In genomic region chr12:55729592-55730446, GRCh38 we compare ENCODE assay signal across 8 cellular contexts. TPM values are rescaled to one million over a fixed set of nuclear protein-coding genes. Genes with fewer than 3 reads are reported as not detected.
A peak's percentile ranks its signal among the peaks of the same experiment; 100 is the strongest.
DNase-seq lines count a peak whose midpoint lies in the region; ATAC-seq and TF ChIP-seq lines count a peak whose summit lies in the region.

No MANE protein-coding gene starts in this region.

- TF ChIP-seq CTCF in DND-41 (IDR thresholded peaks at IDR 0.05; ENCODE audit: borderline replicate concordance, extremely low read depth, low read length, poor library complexity, severe bottlenecking) (peak; percentile 38), fibroblast of pulmonary artery (IDR thresholded peaks at IDR 0.05; ENCODE audit: low read length, missing control alignments) (no peak), testis (IDR thresholded peaks at IDR 0.05) (no peak)

- H3K4me3 ChIP-seq in DND-41 (ENCODE audit: low read depth in 1 of 2, low read length in 2 of 2) (peak overlapping the region; percentile 34 to 69; a peak in 3 of 4 replicates), fibroblast of pulmonary artery (replicated peaks; ENCODE audit: low read depth, low read length) (peak overlapping the region; percentile 93), testis (peak overlapping the region; percentile 90 to 95)

- H3K9me3 Mint-ChIP-seq in naive thymus-derived CD8-positive, alpha-beta T cell, result no peaks in the 10 kb centered on the region

- POLR2A ChIA-PET in naive thymus-derived CD8-positive, alpha-beta T cell (lab: Charles Lee), result interaction anchor here (0.5 to 2.7 kb wide), 18 partner anchors 8 to 387 kb away, joined by 3 to 32 read pairs (median 4); partner anchors contain the start of genes BLOC1S1, DGKA, DNAJC14 and GDF11

- no peaks in the 10 kb centered on the region for H3K27me3 Mint-ChIP-seq in naive thymus-derived CD8-positive, alpha-beta T cell

- H3K9me3 ChIP-seq in DND-41 (ENCODE audit: insufficient read depth, low read length, severe bottlenecking) (no peaks in the 10 kb centered on the region), testis (no peaks in the 10 kb centered on the region)

- peak; percentile 78 for DNase-seq in DND-41
- DNase-seq in HuH-7 (ENCODE audit: low spot score), result peak; percentile 96
- DNase-seq in OCI-M1 (lab: John Stamatoyannopoulos, UW), result peak; percentile 93
- DNase-seq in activated effector memory CD4-positive, alpha-beta T cell treated with Interleukin-2 at 50 U/mL for 16 hours, result peak; percentile 39
- peak; percentile 96 for DNase-seq in fibroblast of pulmonary artery (ENCODE audit: low read depth)
- DNase-seq in naive thymus-derived CD8-positive, alpha-beta T cell, result peak in 7 of 10 donors; percentile 33 to 71 (median 44)
- peak; percentile 97 for DNase-seq in testis

- peaks cover 27% of the 10 kb centered on the region for H3K36me3 ChIP-seq in DND-41 (ENCODE audit: insufficient read depth, low read length)
- no peaks in the 10 kb centered on the region for H3K36me3 ChIP-seq in testis (ENCODE audit: low read depth, missing control alignments)

- WGBS in testis, 2 donors, result 0 to 1% methylated on average over 18 to 25 of the region's 25 CpGs

- peak overlapping the region; percentile 68 for H3K9ac ChIP-seq in DND-41 (ENCODE audit: low read depth, low read length)

- peaks cover 0 to 9% (median 0%) of the 10 kb centered on the region in 3 donors for H3K36me3 Mint-ChIP-seq in naive thymus-derived CD8-positive, alpha-beta T cell

- H3K79me2 ChIP-seq in DND-41 (ENCODE audit: insufficient read depth, low read length), result peaks cover 11% of the 10 kb centered on the region

- intact Hi-C loops in testis (cut with DNase I; ENCODE audit: low total_unique reads), result loop anchor here (10.0 kb wide), 1 partner anchor 75 kb away; no protein-coding TSS in a partner anchor

- no peaks in the 10 kb centered on the region for H3K27me3 ChIP-seq in DND-41 (ENCODE audit: insufficient read depth, low read length, poor library complexity)
- no peaks in the 10 kb centered on the region for H3K27me3 ChIP-seq in testis

- peak overlapping the region; percentile 76 to 95 (median 90) for H3K4me3 Mint-ChIP-seq in naive thymus-derived CD8-positive, alpha-beta T cell

- H2AFZ ChIP-seq in DND-41 (ENCODE audit: low read depth, low read length), result peak overlapping the region; percentile 87

- peaks cover 27 to 55% (median 42%) of the 10 kb centered on the region in 4 donors for H3K4me1 Mint-ChIP-seq in naive thymus-derived CD8-positive, alpha-beta T cell

- H3K4me1 ChIP-seq in DND-41 (ENCODE audit: insufficient read depth, low read length), result peaks cover 34% of the 10 kb centered on the region
- peaks cover 27% of the 10 kb centered on the region for H3K4me1 ChIP-seq in testis

- H3K27ac Mint-ChIP-seq in naive thymus-derived CD8-positive, alpha-beta T cell, result peak overlapping the region; percentile 85 to 97 (median 94)

- H3K27ac ChIP-seq in DND-41 (ENCODE audit: low read length) (peak overlapping the region; percentile 67), testis (peak overlapping the region; percentile 99 to 100)

- peak overlapping the region; percentile 84 for H3K4me2 ChIP-seq in DND-41 (ENCODE audit: insufficient read depth, low read length)

- 0 out of 2 replicates have a peak, but pooled peaks cover 3% of the 10 kb centered on the region for H4K20me1 ChIP-seq in DND-41 (ENCODE audit: insufficient read depth, low read length)

- peak; percentile 73 for ATAC-seq in DND-41 (ENCODE audit: insufficient read depth, low read depth)
- ATAC-seq in GM21528 (IDR thresholded peaks at IDR 0.05; ENCODE audit: low FRiP score, unreplicated experiment), result peak; percentile 72
- ATAC-seq in naive thymus-derived CD8-positive, alpha-beta T cell, result peak; percentile 54 to 64

- peak; percentile 38 for TF ChIP-seq POLR2A in testis (IDR thresholded peaks at IDR 0.05)

RNA-seq across cellular contexts. Expression of gene CD63, which starts 1.0 kb away (rescaled TPM):
- 10 to 100 TPM; 41.0 to 46.5 TPM for total RNA-seq in naive thymus-derived CD8-positive, alpha-beta T cell
- polyA plus RNA-seq in naive thymus-derived CD8-positive, alpha-beta T cell, result 100 to 1,000 TPM; 119 to 412 (median 135) TPM
- total RNA-seq in testis, result 100 to 1,000 TPM; 600 to 668 TPM
- 655 TPM for polyA plus RNA-seq in testis (ENCODE audit: insufficient read depth, low read depth, low replicate concordance)

RNA-seq across cellular contexts. Expression of gene RDH5, which starts 9.6 kb away (rescaled TPM):
- 10 to 100 TPM; 28.8 to 30.4 TPM for total RNA-seq in naive thymus-derived CD8-positive, alpha-beta T cell
- 1 to 10 TPM in 2 of 3 donors, not detected in 1; 1.0 to 1.4 TPM for polyA plus RNA-seq in naive thymus-derived CD8-positive, alpha-beta T cell
- total RNA-seq in testis, result 10 to 100 TPM; 15.1 to 18.0 TPM
- polyA plus RNA-seq in testis (ENCODE audit: insufficient read depth, low read depth, low replicate concordance), result 9.8 TPM

RNA-seq across cellular contexts. Expression of gene GDF11, which starts 13.1 kb away (rescaled TPM):
- 1 to 10 TPM; 5.8 to 7.7 TPM for total RNA-seq in naive thymus-derived CD8-positive, alpha-beta T cell
- 1 to 10 TPM in 1 of 3 donors, under 1 TPM in 2; 0.82 to 1.5 (median 0.99) TPM for polyA plus RNA-seq in naive thymus-derived CD8-positive, alpha-beta T cell
- 1 to 10 TPM; 3.1 to 3.3 TPM for total RNA-seq in testis
- polyA plus RNA-seq in testis (ENCODE audit: insufficient read depth, low read depth, low replicate concordance), result 3.0 TPM

RNA-seq across cellular contexts. Expression of gene BLOC1S1, which starts 14.0 kb away (rescaled TPM):
- 10 to 100 TPM; 62.9 to 65.7 TPM for total RNA-seq in naive thymus-derived CD8-positive, alpha-beta T cell
- 100 to 1,000 TPM in 2 of 3 donors, 10 to 100 TPM in 1; 84.3 to 133 (median 117) TPM for polyA plus RNA-seq in naive thymus-derived CD8-positive, alpha-beta T cell
- total RNA-seq in testis, result 100 to 1,000 TPM; 110 to 145 TPM
- 108 TPM for polyA plus RNA-seq in testis (ENCODE audit: insufficient read depth, low read depth, low replicate concordance)

RNA-seq across cellular contexts. Expression of gene ITGA7, which starts 22.1 kb away (rescaled TPM):
- 1 to 10 TPM; 5.2 to 7.0 TPM for total RNA-seq in naive thymus-derived CD8-positive, alpha-beta T cell
- 1 to 10 TPM in 2 of 3 donors, not detected in 1; 1.5 to 1.7 TPM for polyA plus RNA-seq in naive thymus-derived CD8-positive, alpha-beta T cell
- 10 to 100 TPM; 26.4 to 30.6 TPM for total RNA-seq in testis
- polyA plus RNA-seq in testis (ENCODE audit: insufficient read depth, low read depth, low replicate concordance), result 43.3 TPM

Comparison
In these comparisons a context has a peak if more than half of its experiments do, and no peak if none do; other contexts are left out.
1. Peak in every context shown above with its lines: DNase-seq, ATAC-seq, H3K4me3 ChIP-seq and H3K27ac ChIP-seq.
2. DNase-seq: peak in every context shown above with its lines; median percentile 97 in testis; 96 in HuH-7; 96 in fibroblast of pulmonary artery; 93 in OCI-M1; 78 in DND-41; 44 in naive thymus-derived CD8-positive, alpha-beta T cell; 39 in activated effector memory CD4-positive, alpha-beta T cell treated with Interleukin-2 at 50 U/mL for 16 hours.
3. RNA of gene CD63, which starts 1.0 kb away (total RNA-seq): 600 to 668 TPM in testis; 41.0 to 46.5 TPM in naive thymus-derived CD8-positive, alpha-beta T cell; every median in the first group is over 10 times any median in the second.